8 cellular contexts compared by ENCODE assay signal in the genomic region with DNA sequence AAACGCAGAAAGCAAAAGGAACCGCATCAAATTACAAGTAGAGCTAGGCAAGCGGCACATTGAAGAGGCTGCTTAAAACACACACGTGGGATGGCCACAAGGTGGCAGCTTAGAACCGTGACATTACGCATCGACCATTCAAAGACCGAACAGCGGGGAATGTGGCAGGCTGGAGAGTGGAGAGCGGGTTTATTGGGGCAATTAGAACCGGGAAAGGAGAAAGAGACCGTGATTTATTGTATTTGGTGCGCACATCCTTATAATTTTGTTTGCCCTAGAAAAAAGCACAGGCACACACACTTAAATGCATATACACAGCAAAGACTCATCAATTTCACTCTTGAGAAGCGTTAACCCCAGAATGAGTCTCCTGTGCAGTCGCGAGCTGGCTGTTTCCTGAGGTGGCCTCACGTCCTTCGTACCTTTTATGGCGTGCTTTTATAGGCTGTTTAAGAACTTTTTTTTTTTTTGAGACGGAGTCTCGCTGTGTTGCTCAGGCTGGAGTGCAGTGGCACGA.
DNase-seq lines count a peak whose midpoint lies in the region; ATAC-seq and TF ChIP-seq lines count a peak whose summit lies in the region.

No MANE protein-coding gene starts in this region.

- ATAC-seq in GM18861 (IDR thresholded peaks at IDR 0.05; ENCODE audit: unreplicated experiment) (peak; percentile 88), HG03097 (IDR thresholded peaks at IDR 0.05; ENCODE audit: low FRiP score, unreplicated experiment) (peak; percentile 84)

- H3K27ac ChIP-seq in iPS-20b (ENCODE audit: low read length) = no peak overlapping the region

- no peaks in the 10 kb centered on the region for H3K4me1 ChIP-seq in iPS-20b (ENCODE audit: insufficient read depth, low read length)

- H3K4me3 ChIP-seq in AG04449 (ENCODE audit: low read depth, low read length) = peak overlapping the region; percentile 38
- H3K4me3 ChIP-seq in iPS-20b (ENCODE audit: low read length) = peak overlapping the region; percentile 58

- DNase-seq in AG04449 (ENCODE audit: low read depth, low spot score) = peak; percentile 46
- peak; percentile 44 for DNase-seq in NCI-H2107 (lab: John Stamatoyannopoulos, UW)
- DNase-seq in UCSD-AML1 (lab: John Stamatoyannopoulos, UW; ENCODE audit: unreplicated experiment) = peak; percentile 64
- DNase-seq in brain pericyte (ENCODE audit: low read depth, low spot score) = peak; percentile 64
- peak; percentile 29 to 59 for DNase-seq in stimulated activated CD4-positive, alpha-beta T cell treated with anti-CD3 and anti-CD28 coated beads, Interleukin-12 subunit alpha, Interleukin-12 subunit beta, amount 100 ng/mL, for 24 hours (ENCODE audit: low read depth in 2 of 2)

- H3K27me3 ChIP-seq in iPS-20b (ENCODE audit: insufficient read depth, low read length) = no peaks in the 10 kb centered on the region

- peak; percentile 86 for TF ChIP-seq CTCF in AG04449 (IDR thresholded peaks at IDR 0.05; ENCODE audit: insufficient read depth, low read length, missing control alignments)

- H3K36me3 ChIP-seq in iPS-20b (ENCODE audit: insufficient read depth, low read depth, low read length) = no peaks in the 10 kb centered on the region

- no peaks in the 10 kb centered on the region for H3K9me3 ChIP-seq in iPS-20b (ENCODE audit: insufficient read depth, low read depth, low read length)

- H3K9ac ChIP-seq in iPS-20b (ENCODE audit: low read depth, low read length) = no peak overlapping the region

- POLR2A ChIA-PET in AG04449 (lab: Yijun Ruan, JAX) = no interaction called here

- CTCF ChIA-PET in AG04449 (lab: Yijun Ruan, JAX) = interaction anchor here (0.5 to 10.8 kb wide), 23 partner anchors 9 to 1269 kb away, joined by 3 to 162 read pairs (median 3); partner anchors contain the start of gene GAREM1
